ENCODE assay signal across 2 cellular contexts in genomic region chr7:76983333-76983732, GRCh38. TPM values are rescaled to one million over a fixed set of nuclear protein-coding genes. Genes with fewer than 3 reads are reported as not detected.
"Had no signal": no experiment of that assay in that cellular context is flagged by ENCODE, and none has a peak within 500 bp of the region (broad histone marks: within the 10 kb centered on the region; RNA-seq: fewer than 3 reads in every experiment).

No MANE protein-coding gene starts in this region.

RNA-seq across cellular contexts. Expression of gene SPDYE17, which starts 48.8 kb away (rescaled TPM):
- total RNA-seq: G401, GM12878 had no signal
- polyA plus RNA-seq: GM12878 had no signal
